In the genomic region with DNA sequence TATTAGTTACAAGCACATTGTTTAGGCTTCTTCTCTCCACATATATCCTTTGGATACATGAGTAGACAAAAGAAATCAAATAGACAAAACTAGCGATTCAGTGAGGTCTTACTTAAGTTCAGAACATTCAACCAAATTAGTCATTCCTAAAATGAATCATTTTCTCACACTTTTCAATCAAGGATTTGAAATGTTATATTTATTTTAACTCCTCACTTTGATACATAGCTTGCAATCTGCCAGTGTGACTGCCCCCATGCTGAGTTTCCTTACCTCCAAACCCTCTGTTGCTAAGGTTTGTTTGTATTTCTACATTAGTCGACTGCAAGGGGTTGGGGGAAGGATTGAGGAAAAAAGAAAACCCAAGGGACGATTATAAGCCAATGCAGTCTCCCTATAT, we compare ENCODE assay signal across 11 cellular contexts. TPM values are rescaled to one million over a fixed set of nuclear protein-coding genes. Genes with fewer than 3 reads are reported as not detected.
DNase-seq lines count a peak whose midpoint lies in the region; ATAC-seq lines count a peak whose summit lies in the region.
"Had no signal": no experiment of that assay in that cellular context is flagged by ENCODE, and none has a peak within 500 bp of the region (broad histone marks: within the 10 kb centered on the region; RNA-seq: fewer than 3 reads in every experiment).

No MANE protein-coding gene starts in this region.

- ATAC-seq in GM19395 (IDR thresholded peaks at IDR 0.05; ENCODE audit: unreplicated experiment) (peak; percentile 9), HG03066 (IDR thresholded peaks at IDR 0.05; ENCODE audit: low read depth, unreplicated experiment) (peak; percentile 1), HG02938 (IDR thresholded peaks at IDR 0.05; ENCODE audit: unreplicated experiment) (no peak)

- DNase-seq in Caki2 (ENCODE audit: low read depth) (peak; percentile 16), astrocyte of the hippocampus (ENCODE audit: low read depth, low spot score) (peak; percentile 49), D341Med (ENCODE audit: low spot score) (no peak), COR-L47 (lab: John Stamatoyannopoulos, UW) (no peak)
- no peak for DNase-seq in stimulated activated naive CD4-positive, alpha-beta T cell treated with Interleukin-2 at 50 U/mL for 16 hours (lab: John Stamatoyannopoulos, UW)
- DNase-seq: amniotic stem cell, RPMI8226, trophoblast cell had no signal

- in situ Hi-C loops in Caki2 (cut with HindIII; ENCODE audit: low pct_unique_long_range_greater_than_20kb, low sequenced_read_pairs): no loop called here

RNA-seq across cellular contexts. Expression of gene MOXD1, which starts 3.5 kb away (rescaled TPM):
- total RNA-seq in Caki2 (2014; rRNA removed; shearing (Covaris generic); ENCODE audit: low replicate concordance): 23.9 and 33.6 TPM in 2 replicates

Comparison
In these comparisons a context has a peak if more than half of its experiments do, and no peak if none do; other contexts are left out.
1. DNase-seq: peak in Caki2 (single experiment) and astrocyte of the hippocampus (single experiment); none in stimulated activated naive CD4-positive, alpha-beta T cell treated with Interleukin-2 at 50 U/mL for 16 hours (single experiment), D341Med (single experiment) and COR-L47 (single experiment).